In the genomic region with DNA sequence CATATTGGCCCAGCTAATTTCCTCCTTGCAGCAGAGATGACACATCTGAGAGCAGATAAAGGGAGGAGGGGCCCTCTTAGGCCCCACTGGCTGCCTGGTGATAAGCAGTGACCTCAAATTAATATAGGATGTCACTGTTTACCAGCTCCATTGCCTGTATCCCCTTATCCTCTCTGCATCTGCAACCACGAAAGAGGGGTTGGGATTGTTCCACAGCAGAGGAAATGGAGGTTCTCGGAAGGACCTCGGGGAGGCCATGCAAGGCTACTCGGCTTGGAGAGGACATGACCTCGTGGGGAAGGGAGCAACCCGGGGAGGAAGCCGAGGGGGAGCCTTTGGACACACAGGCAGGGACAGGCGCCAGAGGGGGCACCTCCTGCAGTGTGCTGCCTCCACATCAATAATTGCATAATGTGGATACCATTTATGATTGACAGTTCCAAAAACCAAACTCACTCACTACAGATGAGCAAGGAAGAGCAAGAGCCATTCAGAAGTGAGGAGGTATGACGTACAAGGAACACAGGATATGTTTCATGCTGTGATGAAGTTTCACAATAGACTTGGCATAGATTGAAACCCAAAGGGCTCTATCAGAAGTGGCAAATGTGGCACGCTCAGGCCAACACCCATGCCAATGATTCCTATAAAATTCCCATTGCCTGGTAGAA, we compare ENCODE assay signal across 17 cellular contexts. TPM values are rescaled to one million over a fixed set of nuclear protein-coding genes. Genes with fewer than 3 reads are reported as not detected.
DNase-seq lines count a peak whose midpoint lies in the region; ATAC-seq and TF ChIP-seq lines count a peak whose summit lies in the region.
"Had no signal": no experiment of that assay in that cellular context is flagged by ENCODE, and none has a peak within 500 bp of the region (broad histone marks: within the 10 kb centered on the region; RNA-seq: fewer than 3 reads in every experiment).

No MANE protein-coding gene starts in this region.

- no peaks in the 10 kb centered on the region for H3K36me3 ChIP-seq in breast epithelium
- H3K36me3 ChIP-seq in RWPE2 (ENCODE audit: low read depth), result peaks cover 4% of the 10 kb centered on the region; the same call in 1 of the 2 replicates
- H3K36me3 ChIP-seq in thyroid gland, result no peaks in the 10 kb centered on the region

- no peak overlapping the region for H3K4me3 Mint-ChIP-seq in MCF 10A (ENCODE audit: unreplicated experiment)
- H3K4me3 Mint-ChIP-seq: activated CD4-positive, alpha-beta T cell treated with anti-CD3 and anti-CD28 coated beads, Interleukin-2, amount 10 ng/mL, durations not matched to agents 7 days and 5 days; activated T-cell treated with anti-CD3 and anti-CD28 coated beads, Interleukin-2, amount 50 U/mL, for 4 hours; T-helper 1 cell treated with Interleukin-12 subunit alpha and Interleukin-12 subunit beta and Interleukin-4 antibody, amounts not matched to agents 30 μg/mL and 1 μg/mL, for 36 hours had no signal

- intact Hi-C loops in MCF 10A (cut with micrococcal nuclease), result loop anchor here (5.0 kb wide), 1 partner anchor 395 kb away; no protein-coding TSS in a partner anchor
- intact Hi-C loops in breast epithelium (cut with DNase I; ENCODE audit: low total_unique reads), result no loop called here
- intact Hi-C loops in thyroid gland (cut with DNase I), result no loop called here

- no peak for TF ChIP-seq CTCF in MCF 10A (IDR thresholded peaks at IDR 0.05; ENCODE audit: unreplicated experiment)
- no peak for TF ChIP-seq CTCF in breast epithelium (IDR thresholded peaks at IDR 0.05)
- TF ChIP-seq CTCF in RWPE2 (IDR thresholded peaks at IDR 0.05; ENCODE audit: poor library complexity, severe bottlenecking), result peak; percentile 20
- no peak for TF ChIP-seq CTCF in thyroid gland (IDR thresholded peaks at IDR 0.05)

- no peaks in the 10 kb centered on the region for H3K36me3 Mint-ChIP-seq in MCF 10A (ENCODE audit: insufficient read depth, unreplicated experiment)

- no peak overlapping the region for H3K27ac Mint-ChIP-seq in MCF 10A (ENCODE audit: low read depth, unreplicated experiment)
- H3K27ac Mint-ChIP-seq: activated CD4-positive, alpha-beta T cell treated with anti-CD3 and anti-CD28 coated beads, Interleukin-2, amount 10 ng/mL, durations not matched to agents 7 days and 5 days; T-helper 1 cell treated with Interleukin-12 subunit alpha and Interleukin-12 subunit beta and Interleukin-4 antibody, amounts not matched to agents 30 μg/mL and 1 μg/mL, for 36 hours had no signal

- no peaks in the 10 kb centered on the region for H3K4me1 ChIP-seq in breast epithelium
- H3K4me1 ChIP-seq in RWPE2 (ENCODE audit: insufficient read depth, poor library complexity, severe bottlenecking), result peaks cover 30% of the 10 kb centered on the region
- no peaks in the 10 kb centered on the region for H3K4me1 ChIP-seq in thyroid gland
- H3K4me1 ChIP-seq: gastroesophageal sphincter, parathyroid adenoma had no signal

- no peaks in the 10 kb centered on the region for H3K9me3 ChIP-seq in breast epithelium
- no peaks in the 10 kb centered on the region for H3K9me3 ChIP-seq in RWPE2 (ENCODE audit: severe bottlenecking)
- H3K9me3 ChIP-seq in thyroid gland, result no peaks in the 10 kb centered on the region
- H3K9me3 ChIP-seq: gastroesophageal sphincter had no signal

- no peaks in the 10 kb centered on the region for H3K27me3 ChIP-seq in breast epithelium
- no peaks in the 10 kb centered on the region for H3K27me3 ChIP-seq in RWPE2 (ENCODE audit: insufficient read depth, poor library complexity, severe bottlenecking)
- H3K27me3 ChIP-seq in thyroid gland, result no peaks in the 10 kb centered on the region
- H3K27me3 ChIP-seq: dorsolateral prefrontal cortex had no signal

- H3K4me1 Mint-ChIP-seq in MCF 10A (ENCODE audit: insufficient read depth, unreplicated experiment), result peaks cover 37% of the 10 kb centered on the region
- H3K4me1 Mint-ChIP-seq: activated CD4-positive, alpha-beta T cell treated with anti-CD3 and anti-CD28 coated beads, Interleukin-2, amount 10 ng/mL, durations not matched to agents 7 days and 5 days had no signal

- no peaks in the 10 kb centered on the region for H3K9me3 Mint-ChIP-seq in MCF 10A (ENCODE audit: unreplicated experiment)
- H3K9me3 Mint-ChIP-seq: activated CD4-positive, alpha-beta T cell treated with anti-CD3 and anti-CD28 coated beads, Interleukin-2, amount 10 ng/mL, durations not matched to agents 7 days and 5 days; activated T-cell treated with anti-CD3 and anti-CD28 coated beads, Interleukin-2, amount 50 U/mL, for 4 hours; T-helper 1 cell treated with Interleukin-12 subunit alpha and Interleukin-12 subunit beta and Interleukin-4 antibody, amounts not matched to agents 30 μg/mL and 1 μg/mL, for 36 hours had no signal

- H3K27ac ChIP-seq in breast epithelium, result no peak overlapping the region
- H3K27ac ChIP-seq in RWPE2 (ENCODE audit: poor library complexity, severe bottlenecking), result peak overlapping the region; percentile 72
- no peak overlapping the region for H3K27ac ChIP-seq in thyroid gland
- H3K27ac ChIP-seq: dorsolateral prefrontal cortex, gastroesophageal sphincter, parathyroid adenoma had no signal

- CTCF ChIA-PET in MCF 10A (lab: Yijun Ruan, JAX), result interaction anchor here (0.5 to 1.2 kb wide), 8 partner anchors 11 to 368 kb away, joined by 3 to 4 read pairs (median 3); no protein-coding TSS in a partner anchor

- H3K27me3 Mint-ChIP-seq in MCF 10A (ENCODE audit: insufficient read depth, unreplicated experiment), result no peaks in the 10 kb centered on the region

- BruUV-seq in MCF 10A (replicated peaks; lab: Mats Ljungman, UMichigan), result no TSS peak

- no peak overlapping the region for H3K4me3 ChIP-seq in breast epithelium
- H3K4me3 ChIP-seq in RWPE2 (ENCODE audit: severe bottlenecking), result no peak overlapping the region
- no peak overlapping the region for H3K4me3 ChIP-seq in thyroid gland (replicated peaks in 1 of 3)
- H3K4me3 ChIP-seq: dorsolateral prefrontal cortex, gastroesophageal sphincter had no signal

- peak; percentile 98 for DNase-seq in MCF 10A (ENCODE audit: unreplicated experiment)
- DNase-seq in breast epithelium (ENCODE audit: low spot score in 2 of 2), result no peak
- no peak for DNase-seq in RWPE2 (ENCODE audit: low spot score)
- DNase-seq in stromal cell of bone marrow (ENCODE audit: low read depth), result peak; percentile 21
- no peak for DNase-seq in NCI-H1092 treated with DMSO at 0.1 percent for 48 hours (lab: John Stamatoyannopoulos, UW)
- no peak for DNase-seq in thyroid gland
- DNase-seq: ACHN; activated CD4-positive, alpha-beta T cell treated with anti-CD3 and anti-CD28 coated beads, Interleukin-2, amount 10 ng/mL, durations not matched to agents 7 days and 5 days; activated T-cell treated with anti-CD3 and anti-CD28 coated beads, Interleukin-2, amount 50 U/mL, for 4 hours; dorsolateral prefrontal cortex; HCEC 1CT had no signal

- ATAC-seq in RWPE2 (ENCODE audit: low read depth), result peak; percentile 74
- ATAC-seq in esophagus mucosa, result peak; percentile 74
- ATAC-seq in GM18909 (IDR thresholded peaks at IDR 0.05; ENCODE audit: poor library complexity, unreplicated experiment), result no peak
- ATAC-seq: gastroesophageal sphincter had no signal

- 77 to 80% methylated on average over 10 of the region's 10 CpGs for WGBS in thyroid gland, 2 donors

- POLR2A ChIA-PET in MCF 10A (lab: Yijun Ruan, JAX), result interaction anchor here (0.7 to 1.6 kb wide), 5 partner anchors 9 to 111 kb away, joined by 3 to 5 read pairs (median 4); no protein-coding TSS in a partner anchor

- TF ChIP-seq POLR2A in breast epithelium (IDR thresholded peaks at IDR 0.05) (no peak), thyroid gland (IDR thresholded peaks at IDR 0.05) (no peak)

RNA-seq across cellular contexts. Expression of gene SMOX, which starts 43.9 kb away (rescaled TPM):
- total RNA-seq in MCF 10A (2022) (42.3 and 48.6 TPM in 2 replicates), breast epithelium (10 to 100 TPM in 1 of 3 donors, 1 to 10 TPM in 2; 4.2 to 19.0 (median 6.9) TPM), esophagus mucosa (7.9 TPM), thyroid gland (1 to 10 TPM; 4.0 to 7.3 (median 5.4) TPM)

RNA-seq across cellular contexts. Expression of gene ADRA1D, which starts 56.6 kb away (rescaled TPM):
- 0.25 TPM in 1 of 2 replicates, not detected in the other for total RNA-seq in MCF 10A (2022)
- total RNA-seq in breast epithelium, result under 1 TPM in 1 of 3 donors, not detected in 2; 0.29 TPM
- total RNA-seq in esophagus mucosa, result not detected
- under 1 TPM in 2 of 4 donors, not detected in 2; 0.11 to 0.83 TPM for total RNA-seq in thyroid gland
- total RNA-seq: activated CD4-positive, alpha-beta T cell treated with anti-CD3 and anti-CD28 coated beads, Interleukin-2, amount 10 ng/mL, durations not matched to agents 7 days and 5 days; activated T-cell treated with anti-CD3 and anti-CD28 coated beads, Interleukin-2, amount 50 U/mL, for 4 hours; mononuclear cell had no signal

Comparison
In these comparisons a context has a peak if more than half of its experiments do, and no peak if none do; other contexts are left out.
1. DNase-seq: peak in MCF 10A (single experiment) and stromal cell of bone marrow (single experiment); none in breast epithelium (0 of 2), RWPE2 (single experiment), NCI-H1092 treated with DMSO at 0.1 percent for 48 hours (single experiment) and thyroid gland (0 of 2).